Comparison of ENCODE assay signal across 1 cellular context in the genomic region with DNA sequence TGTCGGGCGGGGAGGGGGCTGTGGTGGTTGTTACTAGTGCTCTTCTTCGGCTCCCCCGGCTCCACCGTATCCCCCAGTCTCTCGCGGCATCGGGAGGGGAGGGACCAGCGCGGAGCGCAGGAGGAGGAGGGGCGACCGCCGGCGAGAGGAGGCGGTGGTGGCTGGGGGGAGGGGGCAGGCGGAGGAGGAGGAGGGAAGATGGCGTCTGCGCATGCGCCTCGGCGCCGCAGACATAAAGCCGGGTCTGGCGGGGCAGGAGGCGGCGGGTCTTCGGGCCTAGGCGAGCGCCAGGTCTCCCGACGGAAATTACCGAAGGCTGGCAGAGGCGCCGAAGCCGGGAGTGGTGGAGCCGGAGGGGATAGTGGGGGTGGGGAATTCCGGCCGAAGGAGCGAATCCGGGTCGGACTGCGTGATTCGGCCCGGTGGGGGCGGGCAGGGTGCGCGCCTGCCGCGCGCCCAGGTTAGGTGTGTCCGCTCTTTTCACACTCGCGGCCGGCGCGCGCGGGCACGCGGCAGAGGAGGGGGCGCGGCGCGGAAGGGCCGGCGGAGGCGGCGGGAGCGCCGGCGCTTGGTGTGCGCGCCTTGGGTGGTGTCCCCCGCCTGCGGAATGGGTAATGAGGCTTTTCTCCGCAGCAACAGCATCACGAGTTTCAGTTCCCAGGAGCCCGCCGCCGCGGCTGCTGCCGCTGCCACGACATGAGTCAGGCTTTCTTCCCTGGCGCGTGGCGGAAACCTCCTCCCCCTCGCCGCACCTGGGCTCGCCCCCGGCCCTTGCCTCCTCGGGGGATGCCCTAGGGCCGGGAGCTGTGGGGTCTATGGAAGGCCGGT.
TF ChIP-seq lines count a peak whose summit lies in the region.

No MANE protein-coding gene starts in this region.

TF ChIP-seq in K562, 482 proteins besides CTCF, POLR2A, EP300 and RAD21 (continued from another document):
- TF ChIP-seq, protein P1, sequence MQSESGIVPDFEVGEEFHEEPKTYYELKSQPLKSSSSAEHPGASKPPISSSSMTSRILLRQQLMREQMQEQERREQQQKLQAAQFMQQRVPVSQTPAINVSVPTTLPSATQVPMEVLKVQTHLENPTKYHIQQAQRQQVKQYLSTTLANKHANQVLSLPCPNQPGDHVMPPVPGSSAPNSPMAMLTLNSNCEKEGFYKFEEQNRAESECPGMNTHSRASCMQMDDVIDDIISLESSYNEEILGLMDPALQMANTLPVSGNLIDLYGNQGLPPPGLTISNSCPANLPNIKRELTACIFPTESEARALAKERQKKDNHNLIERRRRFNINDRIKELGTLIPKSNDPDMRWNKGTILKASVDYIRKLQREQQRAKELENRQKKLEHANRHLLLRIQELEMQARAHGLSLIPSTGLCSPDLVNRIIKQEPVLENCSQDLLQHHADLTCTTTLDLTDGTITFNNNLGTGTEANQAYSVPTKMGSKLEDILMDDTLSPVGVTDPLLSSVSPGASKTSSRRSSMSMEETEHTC (IDR thresholded peaks at IDR 0.05): peak; percentile 77; the same call in 1 of the 2 replicates
- TF ChIP-seq, protein P2, sequence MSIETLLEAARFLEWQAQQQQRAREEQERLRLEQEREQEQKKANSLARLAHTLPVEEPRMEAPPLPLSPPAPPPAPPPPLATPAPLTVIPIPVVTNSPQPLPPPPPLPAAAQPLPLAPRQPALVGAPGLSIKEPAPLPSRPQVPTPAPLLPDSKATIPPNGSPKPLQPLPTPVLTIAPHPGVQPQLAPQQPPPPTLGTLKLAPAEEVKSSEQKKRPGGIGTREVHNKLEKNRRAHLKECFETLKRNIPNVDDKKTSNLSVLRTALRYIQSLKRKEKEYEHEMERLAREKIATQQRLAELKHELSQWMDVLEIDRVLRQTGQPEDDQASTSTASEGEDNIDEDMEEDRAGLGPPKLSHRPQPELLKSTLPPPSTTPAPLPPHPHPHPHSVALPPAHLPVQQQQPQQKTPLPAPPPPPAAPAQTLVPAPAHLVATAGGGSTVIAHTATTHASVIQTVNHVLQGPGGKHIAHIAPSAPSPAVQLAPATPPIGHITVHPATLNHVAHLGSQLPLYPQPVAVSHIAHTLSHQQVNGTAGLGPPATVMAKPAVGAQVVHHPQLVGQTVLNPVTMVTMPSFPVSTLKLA (conservative IDR thresholded peaks at IDR 0.05): peak; percentile 49 to 74; a peak in 2 of 4 replicates
- TF ChIP-seq MTA3 (IDR thresholded peaks at IDR 0.05; ENCODE audit: borderline replicate concordance): peak; percentile 37; the same call in 1 of the 2 replicates
- TF ChIP-seq SUPT5H (IDR thresholded peaks at IDR 0.05): peak; percentile 28
- TF ChIP-seq, protein P3, sequence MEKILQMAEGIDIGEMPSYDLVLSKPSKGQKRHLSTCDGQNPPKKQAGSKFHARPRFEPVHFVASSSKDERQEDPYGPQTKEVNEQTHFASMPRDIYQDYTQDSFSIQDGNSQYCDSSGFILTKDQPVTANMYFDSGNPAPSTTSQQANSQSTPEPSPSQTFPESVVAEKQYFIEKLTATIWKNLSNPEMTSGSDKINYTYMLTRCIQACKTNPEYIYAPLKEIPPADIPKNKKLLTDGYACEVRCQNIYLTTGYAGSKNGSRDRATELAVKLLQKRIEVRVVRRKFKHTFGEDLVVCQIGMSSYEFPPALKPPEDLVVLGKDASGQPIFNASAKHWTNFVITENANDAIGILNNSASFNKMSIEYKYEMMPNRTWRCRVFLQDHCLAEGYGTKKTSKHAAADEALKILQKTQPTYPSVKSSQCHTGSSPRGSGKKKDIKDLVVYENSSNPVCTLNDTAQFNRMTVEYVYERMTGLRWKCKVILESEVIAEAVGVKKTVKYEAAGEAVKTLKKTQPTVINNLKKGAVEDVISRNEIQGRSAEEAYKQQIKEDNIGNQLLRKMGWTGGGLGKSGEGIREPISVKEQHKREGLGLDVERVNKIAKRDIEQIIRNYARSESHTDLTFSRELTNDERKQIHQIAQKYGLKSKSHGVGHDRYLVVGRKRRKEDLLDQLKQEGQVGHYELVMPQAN (IDR thresholded peaks at IDR 0.05; ENCODE audit: borderline replicate concordance): no peak
- TF ChIP-seq ZEB2 (IDR thresholded peaks at IDR 0.05): 0 out of 2 replicates have a peak, but pooled peaks have one; percentile 24
- TF ChIP-seq EWSR1 (IDR thresholded peaks at IDR 0.05; ENCODE audit: borderline replicate concordance, low read depth, partially characterized antibody): no peak
- no peak for TF ChIP-seq SRSF3 (IDR thresholded peaks at IDR 0.05; ENCODE audit: insufficient read depth, low read length)
- TF ChIP-seq NCOR1 (IDR thresholded peaks at IDR 0.05): 0 out of 2 replicates have a peak, but pooled peaks have one; percentile 11
- TF ChIP-seq NFE2 (IDR thresholded peaks at IDR 0.05; ENCODE audit: low read depth): peak; percentile 28; the same call in 1 of the 2 replicates
